26 cellular contexts compared by ENCODE assay signal in genomic region chr1:187167555-187167954, GRCh38.
"Had no signal": no experiment of that assay in that cellular context is flagged by ENCODE, and none has a peak within 500 bp of the region (broad histone marks: within the 10 kb centered on the region; RNA-seq: fewer than 3 reads in every experiment).

No MANE protein-coding gene starts in this region.

- ATAC-seq: stimulated activated effector memory CD8-positive, alpha-beta T cell treated with anti-CD3 and anti-CD28 coated beads, Interleukin-12 subunit alpha, Interleukin-12 subunit beta, amount 100 ng/mL, for 72 hours; stimulated activated memory B cell treated with anti-CD40 and anti-IgM and Interleukin-4, amounts not matched to agents 10 μg/mL and 1 μg/mL and 100 μg/mL, for 72 hours; stimulated activated naive B cell treated with anti-CD40 and anti-IgM and Interleukin-4, amounts not matched to agents 10 μg/mL and 1 μg/mL and 100 μg/mL, for 72 hours; stimulated activated naive CD8-positive, alpha-beta T cell treated with anti-CD3 and anti-CD28 coated beads, Interleukin-15, amount 100 ng/mL, for 72 hours; stimulated activated naive CD8-positive, alpha-beta T cell treated with anti-CD3 and anti-CD28 coated beads, Interleukin-15, Interleukin-2, amounts not matched to agents 100 U/mL and 50 U/mL, for 24 hours; upper lobe of right lung had no signal

- DNase-seq: stimulated activated CD4-positive, alpha-beta T cell treated with anti-CD3 and anti-CD28 coated beads, Interleukin-2, amount 100 ng/mL, for 48 hours; stimulated activated CD4-positive, alpha-beta T cell treated with anti-CD3 and anti-CD28 coated beads, Interleukin-4, amount 100 ng/mL, for 1 hour; stimulated activated CD4-positive, alpha-beta T cell treated with anti-CD3 and anti-CD28 coated beads, Interleukin-4, amount 100 ng/mL, for 24 hours; stimulated activated CD4-positive, alpha-beta T cell treated with anti-CD3 and anti-CD28 coated beads, Interleukin-4, amount 100 ng/mL, for 4 hours; stimulated activated CD8-positive, alpha-beta memory T cell treated with anti-CD3 and anti-CD28 coated beads, Interleukin-4, amount 100 ng/mL, for 48 hours; stimulated activated naive B cell treated with anti-CD40 and anti-IgM and Interleukin-4, amounts not matched to agents 10 μg/mL and 1 μg/mL and 100 μg/mL, for 72 hours; stimulated activated naive CD4-positive, alpha-beta T cell; stimulated activated naive CD4-positive, alpha-beta T cell treated with Interleukin-2 at 50 U/mL for 16 hours; stimulated activated naive CD8-positive, alpha-beta T cell treated with anti-CD3 and anti-CD28 coated beads, Interleukin-15, amount 100 ng/mL, for 72 hours; stimulated activated naive CD8-positive, alpha-beta T cell treated with anti-CD3 and anti-CD28 coated beads, Interleukin-15, Interleukin-2, amounts not matched to agents 100 U/mL and 50 U/mL, for 24 hours; stomach; substantia nigra; testis; thyroid gland; tibial artery; transverse colon; trophoblast cell; upper lobe of left lung; upper lobe of right lung; uterus had no signal

- H3K27me3 ChIP-seq: stomach, suprapubic skin, testis, thyroid gland, tibial artery, tibial nerve, transverse colon, upper lobe of left lung, upper lobe of right lung, uterus, vagina had no signal

- H3K4me1 ChIP-seq: stomach, suprapubic skin, testis, thyroid gland, tibial artery, tibial nerve, transverse colon, upper lobe of left lung, upper lobe of right lung, uterus, vagina had no signal

- H3K27ac ChIP-seq: stomach, suprapubic skin, testis, thoracic aorta, thyroid gland, tibial artery, tibial nerve, transverse colon, upper lobe of left lung, upper lobe of right lung, uterus, vagina had no signal

- H3K36me3 ChIP-seq: stomach, suprapubic skin, thoracic aorta, thyroid gland, tibial artery, tibial nerve, transverse colon, upper lobe of left lung, upper lobe of right lung, uterus, vagina had no signal

- H3K4me3 ChIP-seq: stomach, suprapubic skin, testis, thoracic aorta, thyroid gland, tibial artery, tibial nerve, transverse colon, upper lobe of left lung, upper lobe of right lung, uterus, vagina had no signal

- H3K9me3 ChIP-seq: testis, thoracic aorta, thyroid gland, tibial artery, upper lobe of right lung, uterus, vagina had no signal
